Comparison of ENCODE assay signal across 11 cellular contexts in the genomic region with DNA sequence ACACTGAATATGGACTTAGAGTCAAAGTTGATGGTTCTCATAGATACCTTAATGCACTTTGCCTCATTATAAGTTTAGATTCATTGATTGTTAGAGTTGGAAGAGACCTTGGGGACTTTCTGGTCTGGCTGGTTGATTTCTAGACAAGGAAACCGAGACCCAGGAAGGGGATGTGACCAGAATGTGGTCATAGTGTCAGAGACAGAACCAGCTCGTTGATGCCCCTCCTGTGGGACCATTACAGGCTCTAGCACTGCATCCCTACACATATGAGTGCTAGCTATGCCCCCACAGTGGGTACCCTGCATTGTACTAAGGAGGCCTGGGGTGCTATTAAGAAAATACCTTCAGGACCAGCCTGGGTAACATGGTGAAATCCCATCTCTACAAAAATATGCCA.
DNase-seq lines count a peak whose midpoint lies in the region; ATAC-seq, FAIRE-seq and TF ChIP-seq lines count a peak whose summit lies in the region.
"Had no signal": no experiment of that assay in that cellular context is flagged by ENCODE, and none has a peak within 500 bp of the region (broad histone marks: within the 10 kb centered on the region; RNA-seq: fewer than 3 reads in every experiment).

No MANE protein-coding gene starts in this region.

- intact Hi-C loops in left cardiac atrium (cut with DNase I), result loop anchor here in 1 of 2 donors (5.0 kb wide), 1 partner anchor 394 kb away; no protein-coding TSS in a partner anchor

- H3K27ac Mint-ChIP-seq in stimulated activated naive CD8-positive, alpha-beta T cell treated with anti-CD3 and anti-CD28 coated beads, Interleukin-15, amount 100 ng/mL, for 72 hours, result no peak overlapping the region
- H3K27ac Mint-ChIP-seq in T-helper 17 cell, result peak overlapping the region; percentile 34
- no peak overlapping the region for H3K27ac Mint-ChIP-seq in memory B cell
- H3K27ac Mint-ChIP-seq: CD4-positive, CD25-positive, alpha-beta regulatory T cell had no signal

- H3K9me3 Mint-ChIP-seq in stimulated activated naive CD8-positive, alpha-beta T cell treated with anti-CD3 and anti-CD28 coated beads, Interleukin-15, amount 100 ng/mL, for 72 hours, result peaks cover 4 to 6% of the 10 kb centered on the region in 2 donors
- H3K9me3 Mint-ChIP-seq in memory B cell, result peaks cover 4% of the 10 kb centered on the region

- no peak for FAIRE-seq in GM12892 (lab: Jason Lieb, UNC)

- ATAC-seq in stimulated activated naive CD8-positive, alpha-beta T cell treated with anti-CD3 and anti-CD28 coated beads, Interleukin-15, amount 100 ng/mL, for 72 hours, result peak; percentile 66
- ATAC-seq in stimulated activated naive CD8-positive, alpha-beta T cell treated with anti-CD3 and anti-CD28 coated beads, Interleukin-15, Interleukin-2, amounts not matched to agents 100 U/mL and 50 U/mL, for 24 hours, result no peak
- ATAC-seq in T-helper 17 cell (peak; percentile 50), memory B cell (ENCODE audit: low read depth) (peak; percentile 21), GM19351 (IDR thresholded peaks at IDR 0.05; ENCODE audit: unreplicated experiment) (no peak), left cardiac atrium (no peak)

- no peak for TF ChIP-seq POLR2A in GM12892 (IDR thresholded peaks at IDR 0.05; ENCODE audit: low read depth, low read length)

- H3K4me3 Mint-ChIP-seq in stimulated activated naive CD8-positive, alpha-beta T cell treated with anti-CD3 and anti-CD28 coated beads, Interleukin-15, amount 100 ng/mL, for 72 hours, result peak overlapping the region in 1 of 2 donors; percentile 10
- H3K4me3 Mint-ChIP-seq in T-helper 17 cell (no peak overlapping the region), memory B cell (no peak overlapping the region)
- H3K4me3 Mint-ChIP-seq: CD4-positive, CD25-positive, alpha-beta regulatory T cell had no signal

- no peaks in the 10 kb centered on the region for H3K9me3 ChIP-seq in T-helper 17 cell (ENCODE audit: control insufficient read depth, low read length, poor library complexity, severe bottlenecking)
- H3K9me3 ChIP-seq: SJSA1 had no signal

- H3K27me3 Mint-ChIP-seq in stimulated activated naive CD8-positive, alpha-beta T cell treated with anti-CD3 and anti-CD28 coated beads, Interleukin-15, amount 100 ng/mL, for 72 hours, result no peaks in the 10 kb centered on the region
- H3K27me3 Mint-ChIP-seq in T-helper 17 cell, result no peaks in the 10 kb centered on the region
- H3K27me3 Mint-ChIP-seq in memory B cell, result no peaks in the 10 kb centered on the region
- H3K27me3 Mint-ChIP-seq: CD4-positive, CD25-positive, alpha-beta regulatory T cell had no signal

- no peak for DNase-seq in stimulated activated naive CD8-positive, alpha-beta T cell treated with anti-CD3 and anti-CD28 coated beads, Interleukin-15, amount 100 ng/mL, for 72 hours
- DNase-seq in stimulated activated naive CD8-positive, alpha-beta T cell treated with anti-CD3 and anti-CD28 coated beads, Interleukin-15, Interleukin-2, amounts not matched to agents 100 U/mL and 50 U/mL, for 24 hours, result no peak
- no peak for DNase-seq in T-helper 17 cell
- no peak for DNase-seq in memory B cell (ENCODE audit: low spot score in 2 of 2)
- no peak for DNase-seq in GM12892 (ENCODE audit: insufficient read length)
- DNase-seq in OCI-M1 (lab: John Stamatoyannopoulos, UW), result no peak
- no peak for DNase-seq in left cardiac atrium
- DNase-seq: GOT3 had no signal

- peaks cover 17% of the 10 kb centered on the region for H3K4me1 Mint-ChIP-seq in stimulated activated naive CD8-positive, alpha-beta T cell treated with anti-CD3 and anti-CD28 coated beads, Interleukin-15, amount 100 ng/mL, for 72 hours
- H3K4me1 Mint-ChIP-seq in T-helper 17 cell (peaks cover 4% of the 10 kb centered on the region), memory B cell (peaks cover 17% of the 10 kb centered on the region)

- H3K36me3 Mint-ChIP-seq in T-helper 17 cell (ENCODE audit: low read depth), result peaks cover 2% of the 10 kb centered on the region
- peaks cover 20% of the 10 kb centered on the region for H3K36me3 Mint-ChIP-seq in memory B cell

Comparison
In these comparisons a context has a peak if more than half of its experiments do, and no peak if none do; other contexts are left out.
1. ATAC-seq: peak in stimulated activated naive CD8-positive, alpha-beta T cell treated with anti-CD3 and anti-CD28 coated beads, Interleukin-15, amount 100 ng/mL, for 72 hours (single experiment), T-helper 17 cell (single experiment) and memory B cell (single experiment); none in stimulated activated naive CD8-positive, alpha-beta T cell treated with anti-CD3 and anti-CD28 coated beads, Interleukin-15, Interleukin-2, amounts not matched to agents 100 U/mL and 50 U/mL, for 24 hours (single experiment), GM19351 (single experiment) and left cardiac atrium (0 of 2).